10 cellular contexts compared by ENCODE assay signal in the genomic region with DNA sequence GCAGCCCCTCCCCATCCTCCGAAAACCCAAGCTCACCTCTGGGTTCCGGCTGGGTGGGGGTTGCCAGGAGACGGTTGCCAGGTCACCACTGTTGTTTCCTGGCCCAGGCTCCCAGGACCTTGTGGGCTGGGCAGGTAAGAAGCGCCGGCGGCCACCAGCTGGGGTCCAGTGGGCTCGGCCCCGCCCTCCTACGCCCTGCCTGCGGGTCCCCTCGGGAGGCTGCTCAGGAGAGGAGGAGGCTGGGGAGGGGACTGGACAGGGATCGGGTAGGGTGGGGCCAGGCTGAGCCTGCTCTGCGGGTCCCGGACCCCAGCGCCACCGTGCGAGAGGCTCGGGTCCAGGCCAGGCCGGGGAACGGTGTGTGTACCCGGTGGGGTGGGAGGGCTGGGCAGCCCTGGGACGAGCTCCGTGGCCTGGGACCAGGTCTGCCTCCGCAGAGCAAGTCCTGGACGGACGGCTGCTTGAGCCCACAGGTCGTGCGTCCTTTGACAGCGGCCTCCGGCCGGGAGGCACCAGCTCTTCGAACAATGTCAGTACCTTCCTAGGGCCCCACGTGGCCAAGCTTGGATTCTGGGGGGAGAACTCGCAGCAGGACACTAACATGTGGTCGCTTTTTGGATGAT. TPM values are rescaled to one million over a fixed set of nuclear protein-coding genes. Genes with fewer than 3 reads are reported as not detected.
A peak's percentile ranks its signal among the peaks of the same experiment; 100 is the strongest.
DNase-seq lines count a peak whose midpoint lies in the region; ATAC-seq and TF ChIP-seq lines count a peak whose summit lies in the region.
"Had no signal": no experiment of that assay in that cellular context is flagged by ENCODE, and none has a peak within 500 bp of the region (broad histone marks: within the 10 kb centered on the region; RNA-seq: fewer than 3 reads in every experiment).

A gene with protein sequence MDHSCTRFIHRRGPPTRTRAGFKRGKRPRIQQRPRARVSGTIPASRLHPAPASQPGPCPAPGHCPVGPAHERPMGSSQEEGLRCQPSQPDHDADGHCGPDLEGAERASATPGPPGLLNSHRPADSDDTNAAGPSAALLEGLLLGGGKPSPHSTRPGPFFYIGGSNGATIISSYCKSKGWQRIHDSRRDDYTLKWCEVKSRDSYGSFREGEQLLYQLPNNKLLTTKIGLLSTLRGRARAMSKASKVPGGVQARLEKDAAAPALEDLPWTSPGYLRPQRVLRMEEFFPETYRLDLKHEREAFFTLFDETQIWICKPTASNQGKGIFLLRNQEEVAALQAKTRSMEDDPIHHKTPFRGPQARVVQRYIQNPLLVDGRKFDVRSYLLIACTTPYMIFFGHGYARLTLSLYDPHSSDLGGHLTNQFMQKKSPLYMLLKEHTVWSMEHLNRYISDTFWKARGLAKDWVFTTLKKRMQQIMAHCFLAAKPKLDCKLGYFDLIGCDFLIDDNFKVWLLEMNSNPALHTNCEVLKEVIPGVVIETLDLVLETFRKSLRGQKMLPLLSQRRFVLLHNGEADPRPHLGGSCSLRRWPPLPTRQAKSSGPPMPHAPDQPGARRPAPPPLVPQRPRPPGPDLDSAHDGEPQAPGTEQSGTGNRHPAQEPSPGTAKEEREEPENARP (plus strand): TSS at position 88 of the 623 bp plus-strand sequence. CDS start 5,336 bp downstream, outside the sequence.

- 10 to 37% (median 17%) methylated on average over 28 to 35 of the region's 35 CpGs for WGBS in psoas muscle, 3 donors

- TF ChIP-seq CTCF in endothelial cell (IDR thresholded peaks at IDR 0.05; ENCODE audit: unreplicated experiment) (no peak), psoas muscle (IDR thresholded peaks at IDR 0.05) (no peak), A673 (conservative IDR thresholded peaks at IDR 0.05; ENCODE audit: low read depth, low read length) (no peak)

- H3K9me3 Mint-ChIP-seq in activated CD4-positive, alpha-beta T cell treated with anti-CD3 and anti-CD28 coated beads for 36 hours (ENCODE audit: low read depth): no peaks in the 10 kb centered on the region
- no peaks in the 10 kb centered on the region for H3K9me3 Mint-ChIP-seq in endothelial cell (ENCODE audit: unreplicated experiment)

- H3K4me3 Mint-ChIP-seq in activated CD4-positive, alpha-beta T cell treated with anti-CD3 and anti-CD28 coated beads for 36 hours: no peak within 1 kb of the TSS
- H3K4me3 Mint-ChIP-seq in endothelial cell (ENCODE audit: unreplicated experiment): no peak within 1 kb of the TSS

- no peak within 1 kb of the TSS for H3K4me3 ChIP-seq in H7 (ENCODE audit: insufficient read depth, low read depth, low read length)
- no peak within 1 kb of the TSS for H3K4me3 ChIP-seq in psoas muscle
- H3K4me3 ChIP-seq in A673 (ENCODE audit: low read depth, low read length, poor library complexity, severe bottlenecking): no peak within 1 kb of the TSS
- H3K4me3 ChIP-seq: hepatocyte had no signal

- H3K4me1 ChIP-seq in psoas muscle (no peaks in the 10 kb centered on the region), A673 (ENCODE audit: insufficient read depth, low read length, poor library complexity, severe bottlenecking) (peaks cover 30% of the 10 kb centered on the region)
- H3K4me1 ChIP-seq: parathyroid adenoma had no signal

- peaks cover 8% of the 10 kb centered on the region for H3K27me3 Mint-ChIP-seq in activated CD4-positive, alpha-beta T cell treated with anti-CD3 and anti-CD28 coated beads for 36 hours
- no peaks in the 10 kb centered on the region for H3K27me3 Mint-ChIP-seq in endothelial cell (ENCODE audit: unreplicated experiment)

- H3K9me3 ChIP-seq in psoas muscle: no peaks in the 10 kb centered on the region
- H3K9me3 ChIP-seq in A673 (ENCODE audit: low read depth, low read length, poor library complexity, severe bottlenecking): no peaks in the 10 kb centered on the region

- no peak within 1 kb of the TSS for H3K27ac Mint-ChIP-seq in activated CD4-positive, alpha-beta T cell treated with anti-CD3 and anti-CD28 coated beads for 36 hours
- no peak within 1 kb of the TSS for H3K27ac Mint-ChIP-seq in endothelial cell (ENCODE audit: unreplicated experiment)

- no TSS peak for BruUV-seq in A673 (replicated peaks; lab: Mats Ljungman, UMichigan)

- H3K27me3 ChIP-seq in H7 (ENCODE audit: control insufficient read depth, insufficient read depth, low read length): no peaks in the 10 kb centered on the region
- peaks cover 0 to 81% (median 18%) of the 10 kb centered on the region in 3 donors for H3K27me3 ChIP-seq in psoas muscle (ENCODE audit: insufficient read depth in 3 of 3, low read length in 2 of 3)
- H3K27me3 ChIP-seq in A673 (replicated peaks; ENCODE audit: insufficient read depth, low read depth, low read length, poor library complexity): no peaks in the 10 kb centered on the region
- H3K27me3 ChIP-seq: hepatocyte had no signal

- H3K36me3 Mint-ChIP-seq in activated CD4-positive, alpha-beta T cell treated with anti-CD3 and anti-CD28 coated beads for 36 hours (ENCODE audit: low read depth): no peaks in the 10 kb centered on the region
- H3K36me3 Mint-ChIP-seq in endothelial cell (ENCODE audit: low read depth, unreplicated experiment): peaks cover 4% of the 10 kb centered on the region

- ATAC-seq in activated CD4-positive, alpha-beta T cell treated with anti-CD3 and anti-CD28 coated beads for 36 hours: peak; percentile 60
- ATAC-seq in psoas muscle: peak in 1 of 4 donors; percentile 14

- DNase-seq in H7: peak; percentile 95
- DNase-seq in activated CD4-positive, alpha-beta T cell treated with anti-CD3 and anti-CD28 coated beads for 36 hours: peak; percentile 65
- DNase-seq in endothelial cell (ENCODE audit: low spot score): peak; percentile 6
- DNase-seq in psoas muscle: peak; percentile 12 to 53
- no peak for DNase-seq in dedifferentiated amniotic fluid mesenchymal stem cell (ENCODE audit: extremely low spot score)
- no peak for DNase-seq in A673 (ENCODE audit: low spot score)
- DNase-seq in hepatic stellate cell (ENCODE audit: low spot score): no peak

- H3K36me3 ChIP-seq in H7 (replicated peaks; ENCODE audit: control insufficient read depth, insufficient read depth, low read length): no peaks in the 10 kb centered on the region
- H3K36me3 ChIP-seq in psoas muscle (ENCODE audit: insufficient read depth in 1 of 2, low read depth in 1 of 2): no peaks in the 10 kb centered on the region
- no peaks in the 10 kb centered on the region for H3K36me3 ChIP-seq in A673 (ENCODE audit: insufficient read depth, low read length, poor library complexity, severe bottlenecking)

- CTCF ChIA-PET in activated CD4-positive, alpha-beta T cell treated with anti-CD3 and anti-CD28 coated beads for 36 hours (lab: Charles Lee): interaction anchor here (0.7 kb wide), 1 partner anchor 603 kb away, joined by 4 read pairs; no protein-coding TSS in a partner anchor
- CTCF ChIA-PET in A673 (lab: Charles Lee): no interaction called here

- H3K27ac ChIP-seq in psoas muscle (no peak within 1 kb of the TSS), A673 (ENCODE audit: low read depth, low read length, poor library complexity, severe bottlenecking) (no peak within 1 kb of the TSS)
- H3K27ac ChIP-seq: hepatocyte, parathyroid adenoma had no signal

- intact Hi-C loops in activated CD4-positive, alpha-beta T cell treated with anti-CD3 and anti-CD28 coated beads for 36 hours (cut with DNase I, micrococcal nuclease): no loop called here
- intact Hi-C loops in psoas muscle (cut with DNase I) (no loop called here), A673 (cut with micrococcal nuclease; ENCODE audit: unreplicated experiment) (loop anchor here (5.0 kb wide), 1 partner anchor 43 kb away; no protein-coding TSS in a partner anchor)

- peaks cover 22% of the 10 kb centered on the region for H3K4me1 Mint-ChIP-seq in activated CD4-positive, alpha-beta T cell treated with anti-CD3 and anti-CD28 coated beads for 36 hours
- no peaks in the 10 kb centered on the region for H3K4me1 Mint-ChIP-seq in endothelial cell (ENCODE audit: unreplicated experiment)

- POLR2A ChIA-PET in activated CD4-positive, alpha-beta T cell treated with anti-CD3 and anti-CD28 coated beads for 36 hours (lab: Charles Lee): interaction anchor here (0.5 to 0.6 kb wide), 2 partner anchors 14 to 16 kb away, joined by 3 to 6 read pairs; no protein-coding TSS in a partner anchor
- POLR2A ChIA-PET in A673 (lab: Charles Lee; ENCODE audit: low non-redundant PET): no interaction called here

RNA-seq across cellular contexts. Expression of the gene that starts here (rescaled TPM):
- not detected in 2 replicates for total RNA-seq in H7 (2014; rRNA removed; shearing (Covaris generic))
- total RNA-seq in activated CD4-positive, alpha-beta T cell treated with anti-CD3 and anti-CD28 coated beads for 36 hours: not detected
- not detected for total RNA-seq in endothelial cell (ENCODE audit: unreplicated experiment)
- under 1 TPM in 1 of 4 donors, not detected in 3; 0.27 TPM for total RNA-seq in psoas muscle
- polyA plus RNA-seq in psoas muscle: under 1 TPM; 0.03 to 0.10 (median 0.10) TPM
- not detected in 2 replicates for total RNA-seq in A673 (2021)
- total RNA-seq: bronchial epithelial cell, hepatocyte had no signal

Comparison
In these comparisons a context has a peak if more than half of its experiments do, and no peak if none do; other contexts are left out.
1. Peak in DNase-seq in H7; RNA of the gene not detected or under 1 TPM.
2. Peak in DNase-seq and ATAC-seq in activated CD4-positive, alpha-beta T cell treated with anti-CD3 and anti-CD28 coated beads for 36 hours; RNA of the gene not detected or under 1 TPM.
3. Peak in DNase-seq in endothelial cell; RNA of the gene not detected or under 1 TPM.
4. Peak in DNase-seq in psoas muscle; RNA of the gene not detected or under 1 TPM.